In genomic region chr1:39574646-39575045, GRCh38 we compare ENCODE assay signal across 8 cellular contexts. TPM values are rescaled to one million over a fixed set of nuclear protein-coding genes. Genes with fewer than 3 reads are reported as not detected.
DNase-seq lines count a peak whose midpoint lies in the region; ATAC-seq and TF ChIP-seq lines count a peak whose summit lies in the region.

No MANE protein-coding gene starts in this region.

- H3K56ac ChIP-seq in IMR-90 (ENCODE audit: extremely low read depth, insufficient read depth, low read length), result 0 out of 2 replicates have a peak overlapping the region, but pooled peaks have one; percentile 19

- H2BK120ac ChIP-seq in IMR-90 (ENCODE audit: low read depth, low read length), result no peak overlapping the region

- peak; percentile 30 for ATAC-seq in IMR-90 (ENCODE audit: low read depth)
- ATAC-seq in stimulated activated effector memory CD8-positive, alpha-beta T cell treated with anti-CD3 and anti-CD28 coated beads, Interleukin-12 subunit alpha, Interleukin-12 subunit beta, amount 100 ng/mL, for 72 hours, result no peak

- no TSS peak for BruUV-seq in IMR-90 (replicated peaks; lab: Mats Ljungman, UMichigan)

- no peaks in the 10 kb centered on the region for H3K27me3 ChIP-seq in IMR-90 (ENCODE audit: control insufficient read depth, insufficient read depth, low read length)
- H3K27me3 ChIP-seq in iPS-18a (ENCODE audit: control insufficient read depth, insufficient read depth, low read length), result no peaks in the 10 kb centered on the region

- no peak for TF ChIP-seq RAD21 in IMR-90 (IDR thresholded peaks at IDR 0.05; ENCODE audit: low read length)

- H3K4me3 ChIP-seq in AG09309 (ENCODE audit: control insufficient read depth, low read depth, low read length) (peak overlapping the region; percentile 75), IMR-90 (ENCODE audit: insufficient read depth, low read depth, low read length) (peak overlapping the region; percentile 80), iPS-18a (ENCODE audit: low read length) (peak overlapping the region; percentile 84)

- peaks cover 9% of the 10 kb centered on the region for H3K9me1 ChIP-seq in IMR-90 (ENCODE audit: insufficient read depth, low read length)

- in situ Hi-C loops in IMR-90 (cut with MboI; ENCODE audit: low sequenced_read_pairs) (no loop called here), GM13976 (cut with MboI; ENCODE audit: low sequenced_read_pairs, unreplicated experiment) (no loop called here)

- H3K18ac ChIP-seq in IMR-90 (ENCODE audit: low read depth, low read length), result no peak overlapping the region

- H3K4ac ChIP-seq in IMR-90 (ENCODE audit: low read depth, low read length), result no peak overlapping the region

- 42% methylated on average over 2 of the region's 5 CpGs; no CpG with 5 or more reads in 1 of the 2 experiments for WGBS in IMR-90 (ENCODE audit: extremely low coverage in 2 of 2, insufficient read length in 1 of 2), 2 experiments

- H3K27ac Mint-ChIP-seq in activated naive CD8-positive, alpha-beta T cell treated with anti-CD3 and anti-CD28 coated beads for 36 hours, result peak overlapping the region; percentile 92
- H3K27ac Mint-ChIP-seq in stimulated activated effector memory CD8-positive, alpha-beta T cell treated with anti-CD3 and anti-CD28 coated beads, Interleukin-12 subunit alpha, Interleukin-12 subunit beta, amount 100 ng/mL, for 72 hours, result peak overlapping the region; percentile 95

- peak overlapping the region; percentile 49; the same call in 1 of the 2 replicates for H2AK5ac ChIP-seq in IMR-90 (ENCODE audit: low read depth, low read length)

- POLR2A ChIA-PET in IMR-90 (lab: Charles Lee; ENCODE audit: unreplicated experiment), result interaction anchor here (0.5 kb wide), 1 partner anchor 44 kb away, joined by 8 read pairs; no protein-coding TSS in a partner anchor

- CTCF ChIA-PET in IMR-90 (lab: Yijun Ruan, JAX), result interaction anchor here (1.2 to 1.3 kb wide), 2 partner anchors 79 to 84 kb away, joined by 4 to 5 read pairs; no protein-coding TSS in a partner anchor

- DNase-seq in AG09309 (ENCODE audit: low read depth) (no peak), IMR-90 (peak; percentile 35), MV-4-11 (lab: John Stamatoyannopoulos, UW) (no peak), SHP77 treated with DMSO at 0.1 percent for 48 hours (lab: John Stamatoyannopoulos, UW) (no peak), GM13976 (ENCODE audit: low spot score) (no peak)
- DNase-seq in activated naive CD8-positive, alpha-beta T cell treated with anti-CD3 and anti-CD28 coated beads for 36 hours, result no peak
- no peak for DNase-seq in stimulated activated effector memory CD8-positive, alpha-beta T cell treated with anti-CD3 and anti-CD28 coated beads, Interleukin-12 subunit alpha, Interleukin-12 subunit beta, amount 100 ng/mL, for 72 hours (ENCODE audit: low spot score in 2 of 2)

- H3K36me3 Mint-ChIP-seq in activated naive CD8-positive, alpha-beta T cell treated with anti-CD3 and anti-CD28 coated beads for 36 hours, result peaks cover 55% of the 10 kb centered on the region
- peaks cover 72% of the 10 kb centered on the region for H3K36me3 Mint-ChIP-seq in stimulated activated effector memory CD8-positive, alpha-beta T cell treated with anti-CD3 and anti-CD28 coated beads, Interleukin-12 subunit alpha, Interleukin-12 subunit beta, amount 100 ng/mL, for 72 hours

- TF ChIP-seq CTCF in AG09309 (IDR thresholded peaks at IDR 0.05; ENCODE audit: control insufficient read depth, insufficient read depth, low read depth, low read length, missing control alignments) (no peak), IMR-90 (conservative IDR thresholded peaks at IDR 0.05; ENCODE audit: low read depth, low read length) (no peak), GM13976 (IDR thresholded peaks at IDR 0.05; ENCODE audit: borderline replicate concordance, control extremely low read depth, extremely low read depth, insufficient read depth, missing control alignments) (no peak)

- H3K14ac ChIP-seq in IMR-90 (replicated peaks; ENCODE audit: low read depth, low read length), result peak overlapping the region; percentile 70; the same call in 1 of the 2 replicates

- peaks cover 43% of the 10 kb centered on the region for H3K4me1 Mint-ChIP-seq in activated naive CD8-positive, alpha-beta T cell treated with anti-CD3 and anti-CD28 coated beads for 36 hours
- peaks cover 30% of the 10 kb centered on the region for H3K4me1 Mint-ChIP-seq in stimulated activated effector memory CD8-positive, alpha-beta T cell treated with anti-CD3 and anti-CD28 coated beads, Interleukin-12 subunit alpha, Interleukin-12 subunit beta, amount 100 ng/mL, for 72 hours

- no peak; the same call in 1 of the 2 replicates for TF ChIP-seq POLR2A in IMR-90 (IDR thresholded peaks at IDR 0.05; ENCODE audit: low read depth, low read length)

- dilution Hi-C loops in IMR-90 (cut with HindIII; ENCODE audit: low sequenced_read_pairs, unreplicated experiment), result no loop called here

- peak overlapping the region; percentile 96 for H3K4me3 Mint-ChIP-seq in activated naive CD8-positive, alpha-beta T cell treated with anti-CD3 and anti-CD28 coated beads for 36 hours
- H3K4me3 Mint-ChIP-seq in stimulated activated effector memory CD8-positive, alpha-beta T cell treated with anti-CD3 and anti-CD28 coated beads, Interleukin-12 subunit alpha, Interleukin-12 subunit beta, amount 100 ng/mL, for 72 hours, result peak overlapping the region; percentile 90

- H2BK5ac ChIP-seq in IMR-90 (ENCODE audit: low read depth, low read length, poor library complexity, severe bottlenecking), result no peak overlapping the region

- H2BK15ac ChIP-seq in IMR-90 (ENCODE audit: low read depth, low read length), result no peak overlapping the region

- H3K79me1 ChIP-seq in IMR-90 (ENCODE audit: low read depth in 1 of 2, low read length in 2 of 2), result peaks cover 23 to 53% of the 10 kb centered on the region in 2 experiments

- no peak overlapping the region for H2AFZ ChIP-seq in IMR-90 (replicated peaks; ENCODE audit: low read length, poor library complexity)

- H4K20me1 ChIP-seq in IMR-90 (ENCODE audit: insufficient read depth, low read length), result peaks cover 62% of the 10 kb centered on the region

- H3K9ac ChIP-seq in IMR-90 (ENCODE audit: low read depth, low read length) (peak overlapping the region; percentile 67), iPS-18a (ENCODE audit: low read length) (peak overlapping the region; percentile 91)

- no peak overlapping the region for H4K91ac ChIP-seq in IMR-90 (ENCODE audit: insufficient read depth, low read depth, low read length)

- no peak overlapping the region for H3K27ac ChIP-seq in IMR-90 (ENCODE audit: insufficient read depth, low read length)
- no peak overlapping the region for H3K27ac ChIP-seq in iPS-18a (ENCODE audit: low read length)

- peak overlapping the region; percentile 85 for H3K23ac ChIP-seq in IMR-90 (ENCODE audit: low read depth, low read length)

- peak overlapping the region; percentile 99 for H3K4me2 ChIP-seq in IMR-90 (ENCODE audit: low read depth, low read length)

- no peak overlapping the region for H4K5ac ChIP-seq in IMR-90 (ENCODE audit: low read depth, low read length)

- H3K36me3 ChIP-seq in IMR-90 (ENCODE audit: control insufficient read depth, insufficient read depth, low read length), result peaks cover 40% of the 10 kb centered on the region
- peaks cover 43% of the 10 kb centered on the region for H3K36me3 ChIP-seq in iPS-18a (ENCODE audit: control insufficient read depth, low read depth, low read length)

- H2BK20ac ChIP-seq in IMR-90 (ENCODE audit: low read depth, low read length), result no peak overlapping the region

- H3K4me1 ChIP-seq in IMR-90 (ENCODE audit: control insufficient read depth, insufficient read depth, low read length), result peaks cover 13% of the 10 kb centered on the region
- H3K4me1 ChIP-seq in iPS-18a (ENCODE audit: control insufficient read depth, low read depth, low read length), result peaks cover 8% of the 10 kb centered on the region

- H3K9me3 ChIP-seq in IMR-90 (ENCODE audit: control insufficient read depth, insufficient read depth, low read length), result no peaks in the 10 kb centered on the region
- no peaks in the 10 kb centered on the region for H3K9me3 ChIP-seq in iPS-18a (ENCODE audit: control insufficient read depth, low read depth, low read length)

- no peaks in the 10 kb centered on the region for H3K27me3 Mint-ChIP-seq in activated naive CD8-positive, alpha-beta T cell treated with anti-CD3 and anti-CD28 coated beads for 36 hours

- intact Hi-C loops in IMR-90 (cut with micrococcal nuclease), result no loop called here

- no peak overlapping the region for H4K8ac ChIP-seq in IMR-90 (ENCODE audit: low read depth in 2 of 2, low read length in 2 of 2)

- no peaks in the 10 kb centered on the region for H3K9me3 Mint-ChIP-seq in activated naive CD8-positive, alpha-beta T cell treated with anti-CD3 and anti-CD28 coated beads for 36 hours
- H3K9me3 Mint-ChIP-seq in stimulated activated effector memory CD8-positive, alpha-beta T cell treated with anti-CD3 and anti-CD28 coated beads, Interleukin-12 subunit alpha, Interleukin-12 subunit beta, amount 100 ng/mL, for 72 hours, result no peaks in the 10 kb centered on the region

- peak overlapping the region; percentile 4 for H2AK9ac ChIP-seq in IMR-90 (replicated peaks; ENCODE audit: low read depth, low read length, poor library complexity)

TF ChIP-seq in IMR-90, 13 proteins besides CTCF, POLR2A, EP300 and RAD21:
- TF ChIP-seq MAFK (IDR thresholded peaks at IDR 0.05; ENCODE audit: low read depth, low read length) (no peak), SMC3 (IDR thresholded peaks at IDR 0.05; ENCODE audit: low read depth, low read length) (no peak), RCOR1 (IDR thresholded peaks at IDR 0.05; ENCODE audit: insufficient replicate concordance, low read length) (no peak), BHLHE40 (IDR thresholded peaks at IDR 0.05; ENCODE audit: low read depth, low read length) (peak; percentile 79), USF2 (IDR thresholded peaks at IDR 0.05; ENCODE audit: low read depth, low read length) (peak; percentile 79), CEBPB (IDR thresholded peaks at IDR 0.05; ENCODE audit: low read depth, low read length) (no peak), MXI1 (IDR thresholded peaks at IDR 0.05; ENCODE audit: borderline replicate concordance, low read depth, low read length) (peak; percentile 91; the same call in 1 of the 2 replicates)

RNA-seq across cellular contexts. Expression of gene PABPC4, which starts 1.9 kb away (rescaled TPM):
- total RNA-seq in IMR-90 (2012; rRNA removed), result 74.9 and 78.6 TPM in 2 replicates
- 90.3 and 108 TPM in 2 replicates for polyA plus RNA-seq in IMR-90 (2012; rRNA removed)
- 85.8 and 94.9 TPM in 2 replicates for polyA plus RNA-seq in IMR-90 (2012; cell fraction: cytosol; rRNA removed)
- polyA plus RNA-seq in IMR-90 (2012; cell fraction: nucleus; rRNA removed; ENCODE audit: low replicate concordance), result 274 and 320 TPM in 2 replicates
- 100 to 1,000 TPM; 445 to 490 TPM for total RNA-seq in activated naive CD8-positive, alpha-beta T cell treated with anti-CD3 and anti-CD28 coated beads for 36 hours
